In genomic region chr19:35264281-35265125, GRCh38 we compare ENCODE assay signal across 9 cellular contexts. TPM values are rescaled to one million over a fixed set of nuclear protein-coding genes. Genes with fewer than 3 reads are reported as not detected.
DNase-seq lines count a peak whose midpoint lies in the region; ATAC-seq and TF ChIP-seq lines count a peak whose summit lies in the region.
"Had no signal": no experiment of that assay in that cellular context is flagged by ENCODE, and none has a peak within 500 bp of the region (broad histone marks: within the 10 kb centered on the region; RNA-seq: fewer than 3 reads in every experiment).

No MANE protein-coding gene starts in this region.

- intact Hi-C loops in Right ventricle myocardium inferior (cut with DNase I) = loop anchor here (5.0 to 10.0 kb wide), 4 partner anchors 52 to 220 kb away; partner anchors contain the start of genes FXYD7 and HPN
- intact Hi-C loops in left colon (cut with DNase I, micrococcal nuclease) = no loop called here
- intact Hi-C loops in uterus (cut with DNase I; ENCODE audit: low total_unique reads) = no loop called here

- CTCF ChIA-PET in activated CD4-positive, alpha-beta memory T cell treated with anti-CD3 and anti-CD28 coated beads, Interleukin-2, amount 10 ng/mL, durations not matched to agents 7 days and 5 days (lab: Charles Lee) = interaction anchor here (1.3 to 1.4 kb wide), 2 partner anchors 63 to 122 kb away, joined by 3 to 6 read pairs; partner anchors contain the start of gene FXYD7

- no peaks in the 10 kb centered on the region for H3K36me3 ChIP-seq in right atrium auricular region
- H3K36me3 ChIP-seq in uterus = no peaks in the 10 kb centered on the region

- peaks cover 17% of the 10 kb centered on the region for H3K4me1 Mint-ChIP-seq in activated CD4-positive, alpha-beta memory T cell treated with anti-CD3 and anti-CD28 coated beads, Interleukin-2, amount 10 ng/mL, durations not matched to agents 7 days and 5 days
- H3K4me1 Mint-ChIP-seq in progenitor cell of endocrine pancreas (ENCODE audit: low read depth) = peaks cover 5% of the 10 kb centered on the region

- TF ChIP-seq POLR2A in uterus (IDR thresholded peaks at IDR 0.05) = no peak

- ATAC-seq in Right ventricle myocardium inferior (no peak), left colon (no peak), GM19397 (IDR thresholded peaks at IDR 0.05; ENCODE audit: unreplicated experiment) (no peak)

- H3K27me3 Mint-ChIP-seq in activated CD4-positive, alpha-beta memory T cell treated with anti-CD3 and anti-CD28 coated beads, Interleukin-2, amount 10 ng/mL, durations not matched to agents 7 days and 5 days = no peaks in the 10 kb centered on the region
- H3K27me3 Mint-ChIP-seq in progenitor cell of endocrine pancreas = no peaks in the 10 kb centered on the region

- H3K27ac Mint-ChIP-seq in activated CD4-positive, alpha-beta memory T cell treated with anti-CD3 and anti-CD28 coated beads, Interleukin-2, amount 10 ng/mL, durations not matched to agents 7 days and 5 days = peak overlapping the region; percentile 69
- H3K27ac Mint-ChIP-seq in progenitor cell of endocrine pancreas = no peak overlapping the region

- DNase-seq in Right ventricle myocardium inferior (ENCODE audit: missing footprints) (peak; percentile 35), right atrium auricular region (ENCODE audit: low spot score) (no peak), left colon (peak; percentile 3 to 20), uterus (peak; percentile 10 to 11), progenitor cell of endocrine pancreas (ENCODE audit: low spot score, unreplicated experiment) (no peak), putamen (ENCODE audit: low spot score) (no peak)
- no peak for DNase-seq in activated CD4-positive, alpha-beta memory T cell treated with anti-CD3 and anti-CD28 coated beads, Interleukin-2, amount 10 ng/mL, durations not matched to agents 7 days and 5 days
- DNase-seq: effector CD8-positive, alpha-beta T cell had no signal

- H3K27me3 ChIP-seq in right atrium auricular region (no peaks in the 10 kb centered on the region), uterus (no peaks in the 10 kb centered on the region)

- peaks cover 0 to 42% of the 10 kb centered on the region in 2 donors for H3K4me1 ChIP-seq in right atrium auricular region
- H3K4me1 ChIP-seq in uterus = no peaks in the 10 kb centered on the region

- POLR2A ChIA-PET in activated CD4-positive, alpha-beta memory T cell treated with anti-CD3 and anti-CD28 coated beads, Interleukin-2, amount 10 ng/mL, durations not matched to agents 7 days and 5 days (lab: Charles Lee) = interaction anchor here (1.2 to 5.0 kb wide), 6 partner anchors 13 to 123 kb away, joined by 3 to 28 read pairs (median 4); partner anchors contain the start of gene FXYD5

- TF ChIP-seq CTCF in right atrium auricular region (IDR thresholded peaks at IDR 0.05) = no peak
- no peak for TF ChIP-seq CTCF in uterus (IDR thresholded peaks at IDR 0.05)
- no peak for TF ChIP-seq CTCF in progenitor cell of endocrine pancreas (IDR thresholded peaks at IDR 0.05; ENCODE audit: unreplicated experiment)

- H3K9me3 ChIP-seq in right atrium auricular region (no peaks in the 10 kb centered on the region), uterus (no peaks in the 10 kb centered on the region)

- H3K27ac ChIP-seq in right atrium auricular region (peak overlapping the region in 1 of 2 donors; percentile 10), uterus (no peak overlapping the region)

- H3K4me3 Mint-ChIP-seq in activated CD4-positive, alpha-beta memory T cell treated with anti-CD3 and anti-CD28 coated beads, Interleukin-2, amount 10 ng/mL, durations not matched to agents 7 days and 5 days = no peak overlapping the region
- H3K4me3 Mint-ChIP-seq in progenitor cell of endocrine pancreas (ENCODE audit: low read depth) = no peak overlapping the region

- H3K4me3 ChIP-seq in right atrium auricular region = no peak overlapping the region
- no peak overlapping the region for H3K4me3 ChIP-seq in uterus

- H3K9me3 Mint-ChIP-seq in activated CD4-positive, alpha-beta memory T cell treated with anti-CD3 and anti-CD28 coated beads, Interleukin-2, amount 10 ng/mL, durations not matched to agents 7 days and 5 days = no peaks in the 10 kb centered on the region
- no peaks in the 10 kb centered on the region for H3K9me3 Mint-ChIP-seq in progenitor cell of endocrine pancreas (ENCODE audit: low read depth)

- peaks cover 17% of the 10 kb centered on the region for H3K36me3 Mint-ChIP-seq in activated CD4-positive, alpha-beta memory T cell treated with anti-CD3 and anti-CD28 coated beads, Interleukin-2, amount 10 ng/mL, durations not matched to agents 7 days and 5 days (ENCODE audit: low read depth)
- peaks cover 14% of the 10 kb centered on the region for H3K36me3 Mint-ChIP-seq in progenitor cell of endocrine pancreas (ENCODE audit: insufficient read depth)

RNA-seq across cellular contexts. Expression of gene USF2, which starts 4.3 kb away (rescaled TPM):
- total RNA-seq in Right ventricle myocardium inferior = 151 TPM
- total RNA-seq in right atrium auricular region = 100 to 1,000 TPM; 130 to 180 TPM
- 100 to 1,000 TPM; 164 to 172 TPM for total RNA-seq in activated CD4-positive, alpha-beta memory T cell treated with anti-CD3 and anti-CD28 coated beads, Interleukin-2, amount 10 ng/mL, durations not matched to agents 7 days and 5 days
- total RNA-seq in left colon = 10 to 100 TPM; 85.9 to 96.2 TPM
- total RNA-seq in uterus = 100 to 1,000 TPM in 1 of 4 donors, 10 to 100 TPM in 3; 48.8 to 155 (median 87.5) TPM
- 126 and 132 TPM in 2 replicates for total RNA-seq in progenitor cell of endocrine pancreas

RNA-seq across cellular contexts. Expression of gene LSR, which starts 15.7 kb away (rescaled TPM):
- 6.8 TPM for total RNA-seq in Right ventricle myocardium inferior
- total RNA-seq in right atrium auricular region = 10 to 100 TPM in 1 of 2 donors, 1 to 10 TPM in 1; 7.6 to 20.1 TPM
- total RNA-seq in activated CD4-positive, alpha-beta memory T cell treated with anti-CD3 and anti-CD28 coated beads, Interleukin-2, amount 10 ng/mL, durations not matched to agents 7 days and 5 days = 10 to 100 TPM; 13.2 to 13.3 TPM
- total RNA-seq in left colon = 100 to 1,000 TPM; 323 to 324 TPM
- total RNA-seq in uterus = 10 to 100 TPM in 3 of 4 donors, 1 to 10 TPM in 1; 7.3 to 37.8 (median 20.2) TPM
- 123 and 132 TPM in 2 replicates for total RNA-seq in progenitor cell of endocrine pancreas

RNA-seq across cellular contexts. Expression of gene HAMP, which starts 17.8 kb away (rescaled TPM):
- total RNA-seq in Right ventricle myocardium inferior (not detected), right atrium auricular region (100 to 1,000 TPM in 1 of 2 donors, not detected in 1; 146 TPM), left colon (not detected), uterus (1 to 10 TPM in 1 of 4 donors, not detected in 3; 1.1 TPM), progenitor cell of endocrine pancreas (0.64 and 1.1 TPM in 2 replicates)
- total RNA-seq in activated CD4-positive, alpha-beta memory T cell treated with anti-CD3 and anti-CD28 coated beads, Interleukin-2, amount 10 ng/mL, durations not matched to agents 7 days and 5 days = under 1 TPM; 0.38 to 0.43 TPM

RNA-seq across cellular contexts. Expression of gene MAG, which starts 27.5 kb away (rescaled TPM):
- not detected for total RNA-seq in Right ventricle myocardium inferior
- not detected for total RNA-seq in right atrium auricular region
- total RNA-seq in activated CD4-positive, alpha-beta memory T cell treated with anti-CD3 and anti-CD28 coated beads, Interleukin-2, amount 10 ng/mL, durations not matched to agents 7 days and 5 days = not detected
- not detected for total RNA-seq in left colon
- 10 to 100 TPM in 1 of 4 donors, under 1 TPM in 1, not detected in 2; 0.91 to 15.1 TPM for total RNA-seq in uterus
- 1.4 and 1.7 TPM in 2 replicates for total RNA-seq in progenitor cell of endocrine pancreas

RNA-seq across cellular contexts. Expression of gene FAM187B, which starts 36.0 kb away (rescaled TPM):
- total RNA-seq in Right ventricle myocardium inferior = not detected
- not detected for total RNA-seq in right atrium auricular region
- total RNA-seq in activated CD4-positive, alpha-beta memory T cell treated with anti-CD3 and anti-CD28 coated beads, Interleukin-2, amount 10 ng/mL, durations not matched to agents 7 days and 5 days = not detected
- total RNA-seq in left colon = not detected
- total RNA-seq in uterus = under 1 TPM in 1 of 4 donors, not detected in 3; 0.21 TPM
- total RNA-seq in progenitor cell of endocrine pancreas = not detected in 2 replicates

Comparison
In these comparisons a context has a peak if more than half of its experiments do, and no peak if none do; other contexts are left out.
1. DNase-seq: peak in Right ventricle myocardium inferior (single experiment), left colon (2 of 2) and uterus (2 of 2); none in right atrium auricular region (single experiment), activated CD4-positive, alpha-beta memory T cell treated with anti-CD3 and anti-CD28 coated beads, Interleukin-2, amount 10 ng/mL, durations not matched to agents 7 days and 5 days (single experiment), progenitor cell of endocrine pancreas (single experiment) and putamen (single experiment).